9 cellular contexts compared by ENCODE assay signal in the genomic region with DNA sequence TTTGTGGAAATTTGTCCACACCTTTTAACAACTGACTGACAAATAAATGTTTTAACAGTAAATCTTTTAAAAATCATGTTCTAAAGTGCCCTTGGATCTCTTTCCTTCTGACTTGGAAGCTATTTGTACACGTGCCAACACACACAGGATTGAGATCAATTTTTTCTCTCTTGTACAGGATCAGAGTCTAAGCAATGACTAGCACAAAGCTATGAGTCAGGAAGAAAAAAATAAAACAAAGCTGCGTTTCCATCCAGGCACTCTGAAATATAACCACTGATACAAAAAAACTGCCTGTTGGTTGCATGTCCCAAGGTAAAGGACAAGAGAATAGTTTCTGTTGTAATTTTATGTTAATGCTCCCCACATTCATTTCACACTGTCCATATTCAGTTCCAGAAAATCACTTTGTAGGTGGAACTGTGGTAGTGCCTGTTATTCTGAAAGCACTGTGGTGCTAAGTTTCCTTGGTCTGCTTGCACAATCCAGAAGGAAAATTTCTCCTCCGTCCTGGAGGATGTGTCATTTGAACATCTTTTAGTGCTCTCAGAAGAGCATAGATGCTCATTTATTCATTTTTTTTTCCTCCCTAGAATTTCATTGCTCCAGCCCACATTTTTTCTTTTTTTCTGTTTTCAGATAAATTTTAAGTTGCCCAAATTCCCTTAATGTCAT.
DNase-seq lines count a peak whose midpoint lies in the region; ATAC-seq and TF ChIP-seq lines count a peak whose summit lies in the region.
"Had no signal": no experiment of that assay in that cellular context is flagged by ENCODE, and none has a peak within 500 bp of the region (broad histone marks: within the 10 kb centered on the region; RNA-seq: fewer than 3 reads in every experiment).

No MANE protein-coding gene starts in this region.

- H3K36me3 ChIP-seq in ACC112 (ENCODE audit: insufficient read depth, low read length): no peaks in the 10 kb centered on the region
- no peaks in the 10 kb centered on the region for H3K36me3 ChIP-seq in SK-N-SH (replicated peaks in 1 of 2; ENCODE audit: control insufficient read depth in 1 of 2, insufficient read depth in 2 of 2, low read length in 1 of 2)
- H3K36me3 ChIP-seq in neutrophil: no peaks in the 10 kb centered on the region
- H3K36me3 ChIP-seq in testis (ENCODE audit: low read depth, missing control alignments): no peaks in the 10 kb centered on the region

- H3K79me2 ChIP-seq in ACC112 (ENCODE audit: control insufficient read depth, insufficient read depth, low read length, unreplicated experiment) (no peaks in the 10 kb centered on the region), SK-N-SH (ENCODE audit: insufficient read depth) (no peaks in the 10 kb centered on the region)

- in situ Hi-C loops in GM13976 (cut with MboI; ENCODE audit: low sequenced_read_pairs, unreplicated experiment): no loop called here

- CTCF ChIA-PET in SK-N-SH (lab: Yijun Ruan, JAX): no interaction called here

- TF ChIP-seq CTCF in SK-N-SH (IDR thresholded peaks at IDR 0.05): no peak
- no peak for TF ChIP-seq CTCF in fibroblast of the aortic adventitia (IDR thresholded peaks at IDR 0.05; ENCODE audit: insufficient read depth, low read length)
- no peak for TF ChIP-seq CTCF in neutrophil (IDR thresholded peaks at IDR 0.05)
- TF ChIP-seq CTCF in GM13976 (IDR thresholded peaks at IDR 0.05; ENCODE audit: borderline replicate concordance, control extremely low read depth, extremely low read depth, insufficient read depth, missing control alignments): no peak
- no peak for TF ChIP-seq CTCF in testis (IDR thresholded peaks at IDR 0.05)

- ATAC-seq in HG02870 (IDR thresholded peaks at IDR 0.05; ENCODE audit: unreplicated experiment) (no peak), HG02852 (IDR thresholded peaks at IDR 0.05; ENCODE audit: unreplicated experiment) (no peak)

- peak overlapping the region; percentile 22; the same call in 1 of the 2 replicates for H3K9ac ChIP-seq in SK-N-SH

- intact Hi-C loops in testis (cut with DNase I; ENCODE audit: low total_unique reads): no loop called here

- H2AFZ ChIP-seq in ACC112 (ENCODE audit: low read length, unreplicated experiment) (peak overlapping the region; percentile 69), SK-N-SH (ENCODE audit: low read depth) (peak overlapping the region; percentile 73; the same call in 1 of the 2 replicates)

- no peaks in the 10 kb centered on the region for H4K20me1 ChIP-seq in SK-N-SH (ENCODE audit: insufficient read depth)

- H3K4me3 ChIP-seq in ACC112 (ENCODE audit: low read depth, low read length): peak overlapping the region; percentile 35
- no peak overlapping the region; a peak in 1 of 4 replicates for H3K4me3 ChIP-seq in SK-N-SH (ENCODE audit: low read depth in 2 of 2, low read length in 1 of 2)
- H3K4me3 ChIP-seq in fibroblast of the aortic adventitia (ENCODE audit: low read depth, low read length): no peak overlapping the region
- no peak overlapping the region for H3K4me3 ChIP-seq in neutrophil (ENCODE audit: low read depth in 1 of 2, low read length in 1 of 2)
- no peak overlapping the region for H3K4me3 ChIP-seq in testis

- H3K9me2 ChIP-seq in SK-N-SH: no peaks in the 10 kb centered on the region

- WGBS in SK-N-SH (ENCODE audit: low lambda C conversion rate): 8% methylated on average over 3 of the region's 3 CpGs
- WGBS in testis, 2 donors: 52 to 56% methylated on average over 3 of the region's 3 CpGs

- peaks cover 22% of the 10 kb centered on the region for H3F3A ChIP-seq in SK-N-SH (replicated peaks; ENCODE audit: insufficient read depth)

- peak overlapping the region; percentile 63 for H3K27ac ChIP-seq in ACC112 (ENCODE audit: low read depth, low read length)
- H3K27ac ChIP-seq in SK-N-SH (ENCODE audit: low read depth in 2 of 2, low read length in 1 of 2): peak overlapping the region; percentile 66 to 71; a peak in 3 of 4 replicates
- H3K27ac ChIP-seq in neutrophil: peak overlapping the region; percentile 6
- H3K27ac ChIP-seq in testis: no peak overlapping the region

- no peak for TF ChIP-seq POLR2A in testis (IDR thresholded peaks at IDR 0.05)

- POLR2A ChIA-PET in SK-N-SH (lab: Yijun Ruan, JAX): no interaction called here

- DNase-seq in SK-N-SH (no peak), fibroblast of the aortic adventitia (ENCODE audit: low read depth) (peak; percentile 75), GM13976 (ENCODE audit: low spot score) (no peak), testis (no peak)
- DNase-seq: activated gamma-delta T cell treated with Interleukin-2 at 50 U/mL for 16 hours had no signal

- peak overlapping the region; percentile 39; the same call in 1 of the 2 replicates for H3K4me2 ChIP-seq in SK-N-SH

- H3K9me3 ChIP-seq in SK-N-SH (no peaks in the 10 kb centered on the region), neutrophil (no peaks in the 10 kb centered on the region), testis (no peaks in the 10 kb centered on the region)

- TF ChIP-seq RAD21 in SK-N-SH (IDR thresholded peaks at IDR 0.05; ENCODE audit: low read length): no peak

- H3K27me3 ChIP-seq in ACC112 (ENCODE audit: insufficient read depth, low read length): no peaks in the 10 kb centered on the region
- no peaks in the 10 kb centered on the region for H3K27me3 ChIP-seq in SK-N-SH (ENCODE audit: insufficient read depth)
- H3K27me3 ChIP-seq in neutrophil: no peaks in the 10 kb centered on the region
- H3K27me3 ChIP-seq in testis: no peaks in the 10 kb centered on the region

- H3K4me1 ChIP-seq in ACC112 (ENCODE audit: control insufficient read depth, insufficient read depth, low read length, unreplicated experiment): peaks cover 29% of the 10 kb centered on the region
- peaks cover 2 to 32% of the 10 kb centered on the region in 2 experiments for H3K4me1 ChIP-seq in SK-N-SH (ENCODE audit: control insufficient read depth in 1 of 2, insufficient read depth in 2 of 2, low read depth in 1 of 2, low read length in 1 of 2)
- H3K4me1 ChIP-seq in neutrophil (ENCODE audit: control insufficient read depth in 1 of 2, insufficient read depth in 1 of 2, low read depth in 1 of 2, low read length in 1 of 2): no peaks in the 10 kb centered on the region
- no peaks in the 10 kb centered on the region for H3K4me1 ChIP-seq in testis

- no peak for TF ChIP-seq EP300 in SK-N-SH (IDR thresholded peaks at IDR 0.05; ENCODE audit: borderline replicate concordance in 1 of 2, low read depth in 1 of 2, low read length in 1 of 2)

TF ChIP-seq in SK-N-SH, 30 proteins besides CTCF, POLR2A, EP300 and RAD21:
- no peak for TF ChIP-seq POLR2AphosphoS5 (IDR thresholded peaks at IDR 0.05; ENCODE audit: low read depth, low read length)
- TF ChIP-seq CHD2 (IDR thresholded peaks at IDR 0.05; ENCODE audit: low read length, partially characterized antibody): no peak
- peak; percentile 51; the same call in 1 of the 2 replicates for TF ChIP-seq FOSL2 (IDR thresholded peaks at IDR 0.05; ENCODE audit: borderline replicate concordance, low read depth)
- peak; percentile 18; the same call in 1 of the 2 replicates for TF ChIP-seq TCF12 (IDR thresholded peaks at IDR 0.05)
- TF ChIP-seq NFIC (IDR thresholded peaks at IDR 0.05; ENCODE audit: borderline replicate concordance): peak; percentile 46; the same call in 1 of the 2 replicates
- TF ChIP-seq JUND (IDR thresholded peaks at IDR 0.05): peak; percentile 24; the same call in 1 of the 2 replicates

Comparison
In these comparisons a context has a peak if more than half of its experiments do, and no peak if none do; other contexts are left out.
1. H3K27ac ChIP-seq: peak in ACC112 (single experiment), SK-N-SH (2 of 2) and neutrophil (single experiment); none in testis (0 of 2).